1 cellular context compared by ENCODE assay signal in genomic region chr15:41791547-41791937, GRCh38.
TF ChIP-seq lines count a peak whose summit lies in the region.

No MANE protein-coding gene starts in this region.

TF ChIP-seq in H1, 55 proteins besides CTCF, POLR2A, EP300 and RAD21:
- TF ChIP-seq POLR2AphosphoS5 (IDR thresholded peaks at IDR 0.05; ENCODE audit: low read depth, low read length) = no peak
- TF ChIP-seq SAP30 (IDR thresholded peaks at IDR 0.05; ENCODE audit: insufficient read depth, insufficient replicate concordance, low read length) = no peak
